Comparison of ENCODE assay signal across 10 cellular contexts in genomic region chrX:69024931-69025330, GRCh38.
DNase-seq lines count a peak whose midpoint lies in the region; ATAC-seq and TF ChIP-seq lines count a peak whose summit lies in the region.
"Had no signal": no experiment of that assay in that cellular context is flagged by ENCODE, and none has a peak within 500 bp of the region (broad histone marks: within the 10 kb centered on the region; RNA-seq: fewer than 3 reads in every experiment).

No MANE protein-coding gene starts in this region.

- peak overlapping the region; percentile 14 for H4K8ac ChIP-seq in mesenchymal stem cell (ENCODE audit: low read length)

- no peak overlapping the region for H3K4me3 ChIP-seq in esophagus muscularis mucosa
- H3K4me3 ChIP-seq in mesenchymal stem cell (ENCODE audit: insufficient read depth in 1 of 2, low read depth in 1 of 2, low read length in 2 of 2), result no peak overlapping the region
- no peak overlapping the region for H3K4me3 ChIP-seq in upper lobe of right lung
- H3K4me3 ChIP-seq: breast epithelium had no signal

- TF ChIP-seq EP300 in esophagus muscularis mucosa (IDR thresholded peaks at IDR 0.05), result no peak

- ATAC-seq in upper lobe of right lung, result peak; percentile 88
- no peak for ATAC-seq in HG02840 (IDR thresholded peaks at IDR 0.05; ENCODE audit: low FRiP score, unreplicated experiment)

- TF ChIP-seq CTCF in RWPE1 (conservative IDR thresholded peaks at IDR 0.05; ENCODE audit: low read depth) (no peak), esophagus muscularis mucosa (IDR thresholded peaks at IDR 0.05) (no peak), upper lobe of right lung (IDR thresholded peaks at IDR 0.05) (no peak)

- H3K4me1 ChIP-seq in esophagus muscularis mucosa, result peaks cover 15 to 31% (median 26%) of the 10 kb centered on the region in 4 donors
- H3K4me1 ChIP-seq in mesenchymal stem cell (ENCODE audit: control insufficient read depth, insufficient read depth, low read depth, low read length), result peaks cover 12% of the 10 kb centered on the region
- peaks cover 6% of the 10 kb centered on the region for H3K4me1 ChIP-seq in upper lobe of right lung
- H3K4me1 ChIP-seq: breast epithelium had no signal

- no peak overlapping the region for H2AFZ ChIP-seq in mesenchymal stem cell (ENCODE audit: low read depth, low read length)

- no peaks in the 10 kb centered on the region for H3K27me3 ChIP-seq in esophagus muscularis mucosa
- H3K27me3 ChIP-seq in mesenchymal stem cell (ENCODE audit: control insufficient read depth in 1 of 2, insufficient read depth in 1 of 2, low read length in 2 of 2), result peaks cover 0 to 52% of the 10 kb centered on the region in 2 experiments
- no peaks in the 10 kb centered on the region for H3K27me3 ChIP-seq in upper lobe of right lung

- DNase-seq in RWPE1 (ENCODE audit: low spot score), result peak; percentile 39
- DNase-seq in esophagus muscularis mucosa (ENCODE audit: extremely low spot score), result peak; percentile 90
- DNase-seq in mesenchymal stem cell, result peak; percentile 41
- peak; percentile 79 for DNase-seq in upper lobe of right lung
- DNase-seq in SW 1271 (lab: John Stamatoyannopoulos, UW), result no peak
- DNase-seq in effector CD8-positive, alpha-beta T cell (lab: John Stamatoyannopoulos, UW), result no peak
- DNase-seq: activated CD4-positive, alpha-beta T cell treated with anti-CD3 and anti-CD28 coated beads for 4 hours; GF-D8 had no signal

- WGBS in esophagus muscularis mucosa, result 34% methylated on average over 4 of the region's 4 CpGs
- 85% methylated on average over 3 of the region's 4 CpGs for WGBS in mesenchymal stem cell

- TF ChIP-seq POLR2A in esophagus muscularis mucosa (IDR thresholded peaks at IDR 0.05; ENCODE audit: low read depth), result no peak

- H2BK120ac ChIP-seq in mesenchymal stem cell (ENCODE audit: low read depth, low read length), result no peak overlapping the region

- no peak overlapping the region for H3K18ac ChIP-seq in mesenchymal stem cell (ENCODE audit: low read depth in 1 of 2, low read length in 2 of 2)

- H3K9me3 ChIP-seq in esophagus muscularis mucosa, result no peaks in the 10 kb centered on the region
- H3K9me3 ChIP-seq in mesenchymal stem cell (ENCODE audit: control insufficient read depth, low read length), result no peaks in the 10 kb centered on the region
- no peaks in the 10 kb centered on the region for H3K9me3 ChIP-seq in upper lobe of right lung
- H3K9me3 ChIP-seq: breast epithelium had no signal

- H3K14ac ChIP-seq in mesenchymal stem cell (ENCODE audit: low read length in 2 of 2), result no peak overlapping the region

- H2BK12ac ChIP-seq in mesenchymal stem cell (ENCODE audit: low read length in 2 of 2), result no peak overlapping the region

- H4K91ac ChIP-seq in mesenchymal stem cell (ENCODE audit: low read length), result no peak overlapping the region

- H3K23ac ChIP-seq in mesenchymal stem cell (ENCODE audit: low read length in 2 of 2), result no peak overlapping the region

- no peak overlapping the region for H2BK5ac ChIP-seq in mesenchymal stem cell (ENCODE audit: low read depth, low read length, poor library complexity, severe bottlenecking)

- intact Hi-C loops in esophagus muscularis mucosa (cut with DNase I) (loop anchor here (10.0 kb wide), 1 partner anchor 130 kb away; no protein-coding TSS in a partner anchor), upper lobe of right lung (cut with DNase I) (no loop called here)

- no peak overlapping the region for H3K4ac ChIP-seq in mesenchymal stem cell (ENCODE audit: low read depth in 1 of 2, low read length in 2 of 2)

- no peak overlapping the region for H3K4me2 ChIP-seq in mesenchymal stem cell (ENCODE audit: low read length, poor library complexity, severe bottlenecking)

- no peak overlapping the region for H3K9ac ChIP-seq in mesenchymal stem cell (ENCODE audit: low read length)

- CTCF ChIA-PET in RWPE1 (lab: Yijun Ruan, JAX), result no interaction called here

- H3K36me3 ChIP-seq in esophagus muscularis mucosa, result no peaks in the 10 kb centered on the region
- H3K36me3 ChIP-seq in mesenchymal stem cell (ENCODE audit: control insufficient read depth in 1 of 2, insufficient read depth in 2 of 2, low read depth in 1 of 2, low read length in 2 of 2), result no peaks in the 10 kb centered on the region
- no peaks in the 10 kb centered on the region for H3K36me3 ChIP-seq in upper lobe of right lung
- H3K36me3 ChIP-seq: breast epithelium had no signal

- H2BK15ac ChIP-seq in mesenchymal stem cell (ENCODE audit: low read depth, poor library complexity, severe bottlenecking), result no peak overlapping the region

- H3K27ac ChIP-seq in RWPE1, result peak overlapping the region; percentile 93
- peak overlapping the region; percentile 10 to 62 (median 45) for H3K27ac ChIP-seq in esophagus muscularis mucosa (replicated peaks in 1 of 4)
- H3K27ac ChIP-seq in mesenchymal stem cell (ENCODE audit: low read length, poor library complexity, severe bottlenecking), result no peak overlapping the region
- H3K27ac ChIP-seq in upper lobe of right lung, result no peak overlapping the region

- no peaks in the 10 kb centered on the region for H3K79me1 ChIP-seq in mesenchymal stem cell (replicated peaks; ENCODE audit: low read length, poor library complexity, severe bottlenecking)

- H2AK5ac ChIP-seq in mesenchymal stem cell (ENCODE audit: low read length, severe bottlenecking), result peak overlapping the region; percentile 4

- POLR2A ChIA-PET in RWPE1 (lab: Yijun Ruan, JAX; ENCODE audit: low non-redundant PET), result no interaction called here

Comparison
In these comparisons a context has a peak if more than half of its experiments do, and no peak if none do; other contexts are left out.
1. DNase-seq: peak in RWPE1 (single experiment), esophagus muscularis mucosa (single experiment), mesenchymal stem cell (single experiment) and upper lobe of right lung (single experiment); none in SW 1271 (0 of 2) and effector CD8-positive, alpha-beta T cell (single experiment).
2. H3K27ac ChIP-seq: peak in RWPE1 (single experiment) and esophagus muscularis mucosa (4 of 4); none in mesenchymal stem cell (single experiment) and upper lobe of right lung (single experiment).